8 cellular contexts compared by ENCODE assay signal in genomic region chr7:149622444-149623210, GRCh38.
DNase-seq lines count a peak whose midpoint lies in the region; ATAC-seq and TF ChIP-seq lines count a peak whose summit lies in the region.

No MANE protein-coding gene starts in this region.

- CTCF ChIA-PET in CD4-positive, alpha-beta memory T cell (lab: Charles Lee; ENCODE audit: partially characterized antibody), result interaction anchor here (1.1 kb wide), 1 partner anchor 20 kb away, joined by 4 read pairs; no protein-coding TSS in a partner anchor

- H3K4me1 Mint-ChIP-seq in CD4-positive, alpha-beta memory T cell, result peaks cover 23 to 54% (median 36%) of the 10 kb centered on the region in 4 donors
- peaks cover 31% of the 10 kb centered on the region for H3K4me1 Mint-ChIP-seq in chondrocyte (ENCODE audit: low read depth)

- H3K36me3 Mint-ChIP-seq in CD4-positive, alpha-beta memory T cell, result peaks cover 20 to 48% of the 10 kb centered on the region in 2 donors
- peaks cover 23% of the 10 kb centered on the region for H3K36me3 Mint-ChIP-seq in chondrocyte (ENCODE audit: low read depth)

- H3K4me3 ChIP-seq in CD4-positive, alpha-beta memory T cell (ENCODE audit: low read length in 2 of 2), result no peak overlapping the region
- H3K4me3 ChIP-seq in Loucy (ENCODE audit: low read length, poor library complexity, severe bottlenecking) (peak overlapping the region; percentile 96), neuron (ENCODE audit: low read length) (peak overlapping the region; percentile 79)

- no peaks in the 10 kb centered on the region for H3F3A ChIP-seq in Loucy (ENCODE audit: low read depth)

- peaks cover 4 to 8% of the 10 kb centered on the region in 2 donors for H3K27me3 Mint-ChIP-seq in CD4-positive, alpha-beta memory T cell
- peaks cover 2% of the 10 kb centered on the region for H3K27me3 Mint-ChIP-seq in chondrocyte (ENCODE audit: low read depth)

- no peak for DNase-seq in CD4-positive, alpha-beta memory T cell
- DNase-seq in chondrocyte (ENCODE audit: low spot score) (no peak), glomerular visceral epithelial cell (ENCODE audit: extremely low spot score) (no peak), NCI-H226 (no peak), SHP77 (lab: John Stamatoyannopoulos, UW) (no peak)

- H4K20me1 ChIP-seq in Loucy (ENCODE audit: insufficient read depth, low read length, poor library complexity, severe bottlenecking), result peaks cover 27% of the 10 kb centered on the region

- peak overlapping the region; percentile 94 for H3K9ac ChIP-seq in Loucy (ENCODE audit: low read depth, low read length, poor library complexity, severe bottlenecking)

- no peaks in the 10 kb centered on the region for H3K9me3 Mint-ChIP-seq in CD4-positive, alpha-beta memory T cell
- H3K9me3 Mint-ChIP-seq in chondrocyte (ENCODE audit: low read depth), result no peaks in the 10 kb centered on the region

- H3K36me3 ChIP-seq in CD4-positive, alpha-beta memory T cell (ENCODE audit: insufficient read depth, low read length), result peaks cover 34% of the 10 kb centered on the region
- H3K36me3 ChIP-seq in Loucy (ENCODE audit: insufficient read depth, low read length) (peaks cover 34% of the 10 kb centered on the region; the same call in 1 of the 2 replicates), neuron (ENCODE audit: insufficient read depth, low read length) (peaks cover 37% of the 10 kb centered on the region)

- H3K9me3 ChIP-seq in CD4-positive, alpha-beta memory T cell (ENCODE audit: control insufficient read depth in 1 of 2, low read length in 2 of 2), result no peaks in the 10 kb centered on the region
- no peaks in the 10 kb centered on the region for H3K9me3 ChIP-seq in Loucy (ENCODE audit: insufficient read depth, low read depth, low read length)
- no peaks in the 10 kb centered on the region for H3K9me3 ChIP-seq in neuron (ENCODE audit: low read length)

- H3K27ac ChIP-seq in CD4-positive, alpha-beta memory T cell (ENCODE audit: low read depth, low read length), result no peak overlapping the region

- H3K4me1 ChIP-seq in CD4-positive, alpha-beta memory T cell (ENCODE audit: insufficient read depth, low read length), result peaks cover 41% of the 10 kb centered on the region
- peaks cover 36% of the 10 kb centered on the region for H3K4me1 ChIP-seq in Loucy (ENCODE audit: insufficient read depth, low read length, poor library complexity, severe bottlenecking)
- peaks cover 10% of the 10 kb centered on the region for H3K4me1 ChIP-seq in neuron (ENCODE audit: insufficient read depth, low read length)

- no peak for ATAC-seq in HG03108 (IDR thresholded peaks at IDR 0.05; ENCODE audit: unreplicated experiment)

- intact Hi-C loops in CD4-positive, alpha-beta memory T cell (cut with micrococcal nuclease), result loop anchor here (10.0 kb wide), 1 partner anchor 478 kb away; the partner anchor contains the start of gene ZNF398

- peak overlapping the region; percentile 93 for H3K4me2 ChIP-seq in Loucy (ENCODE audit: low read depth, low read length, poor library complexity, severe bottlenecking)

- peak overlapping the region in 6 of 7 donors; percentile 59 to 79 (median 71) for H3K27ac Mint-ChIP-seq in CD4-positive, alpha-beta memory T cell
- H3K27ac Mint-ChIP-seq in chondrocyte (ENCODE audit: unreplicated experiment), result peak overlapping the region; percentile 12

- peaks cover 1% of the 10 kb centered on the region for H3K27me3 ChIP-seq in CD4-positive, alpha-beta memory T cell (ENCODE audit: insufficient read depth, low read length)
- peaks cover 5% of the 10 kb centered on the region for H3K27me3 ChIP-seq in Loucy (ENCODE audit: insufficient read depth, low read length, poor library complexity, severe bottlenecking)
- H3K27me3 ChIP-seq in neuron (ENCODE audit: insufficient read depth, low read length), result no peaks in the 10 kb centered on the region

- no peak overlapping the region for H2AFZ ChIP-seq in Loucy (ENCODE audit: low read length)
- H2AFZ ChIP-seq in neuron (ENCODE audit: low read depth, low read length), result no peak overlapping the region

- peaks cover 38% of the 10 kb centered on the region for H3K79me2 ChIP-seq in Loucy (ENCODE audit: insufficient read depth, low read length)

- TF ChIP-seq CTCF in Loucy (conservative IDR thresholded peaks at IDR 0.05; ENCODE audit: low read length) (no peak), chondrocyte (IDR thresholded peaks at IDR 0.05) (no peak)

- H3K9me2 ChIP-seq in Loucy (replicated peaks; ENCODE audit: low read depth, low read length), result no peaks in the 10 kb centered on the region

- H3K4me3 Mint-ChIP-seq in CD4-positive, alpha-beta memory T cell, result peak overlapping the region; percentile 52 to 96 (median 84)
- H3K4me3 Mint-ChIP-seq in chondrocyte (ENCODE audit: unreplicated experiment), result peak overlapping the region; percentile 93

- POLR2A ChIA-PET in CD4-positive, alpha-beta memory T cell (lab: Charles Lee; ENCODE audit: partially characterized antibody), result interaction anchor here (2.4 kb wide), 1 partner anchor 338 kb away, joined by 7 read pairs; no protein-coding TSS in a partner anchor

Comparison
In these comparisons a context has a peak if more than half of its experiments do, and no peak if none do; other contexts are left out.
1. H3K4me3 ChIP-seq: peak in Loucy (single experiment) and neuron (single experiment); none in CD4-positive, alpha-beta memory T cell (0 of 2).